In the genomic region with DNA sequence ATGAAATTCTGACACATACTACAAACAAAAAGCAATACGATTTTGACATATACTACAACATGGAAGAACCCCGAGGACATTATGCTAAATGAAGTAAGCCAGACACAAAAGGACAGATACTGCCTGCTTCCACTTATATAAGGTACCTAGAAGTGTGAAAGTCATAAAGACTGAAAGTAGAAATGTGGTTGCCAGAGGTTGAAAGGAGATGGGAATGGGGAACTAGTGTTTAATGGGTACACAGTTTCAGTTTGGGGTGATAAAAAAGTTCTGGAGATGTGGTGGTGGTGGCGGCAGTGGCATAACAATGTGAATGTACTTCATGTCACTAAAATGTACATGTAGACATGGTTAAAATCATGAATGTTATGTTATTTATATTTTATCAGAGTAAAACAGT, we compare ENCODE assay signal across 18 cellular contexts. TPM values are rescaled to one million over a fixed set of nuclear protein-coding genes. Genes with fewer than 3 reads are reported as not detected.
DNase-seq lines count a peak whose midpoint lies in the region; ATAC-seq lines count a peak whose summit lies in the region.
"Had no signal": no experiment of that assay in that cellular context is flagged by ENCODE, and none has a peak within 500 bp of the region (broad histone marks: within the 10 kb centered on the region; RNA-seq: fewer than 3 reads in every experiment).

No MANE protein-coding gene starts in this region.

- H3K9me3 Mint-ChIP-seq in activated T-helper 1 cell treated with anti-CD3 and anti-CD28 coated beads, Interleukin-12 subunit alpha, Interleukin-12 subunit beta, Interleukin-2, Interleukin-4 antibody, amounts not matched to agents 30 ng/mL and 10 ng/mL and 1 ng/mL, durations not matched to agents 14 hours and 24 hours and 36 hours, result peaks cover 12% of the 10 kb centered on the region

- H3K4me1 Mint-ChIP-seq in activated T-helper 1 cell treated with anti-CD3 and anti-CD28 coated beads, Interleukin-12 subunit alpha, Interleukin-12 subunit beta, Interleukin-2, Interleukin-4 antibody, amounts not matched to agents 30 ng/mL and 10 ng/mL and 1 ng/mL, durations not matched to agents 14 hours and 24 hours and 36 hours (ENCODE audit: low read depth), result peaks cover 26% of the 10 kb centered on the region

- intact Hi-C loops in activated T-helper 1 cell treated with anti-CD3 and anti-CD28 coated beads, Interleukin-12 subunit alpha, Interleukin-12 subunit beta, Interleukin-2, Interleukin-4 antibody, amounts not matched to agents 30 ng/mL and 10 ng/mL and 1 ng/mL, durations not matched to agents 14 hours and 24 hours and 36 hours (cut with micrococcal nuclease), result loop anchor here (1.0 kb wide), 2 partner anchors 12 to 18 kb away; a partner anchor contains a TSS

- ATAC-seq in GM18519 (IDR thresholded peaks at IDR 0.05; ENCODE audit: low FRiP score, unreplicated experiment) (peak; percentile 71), GM19463 (IDR thresholded peaks at IDR 0.05; ENCODE audit: unreplicated experiment) (peak; percentile 69), HG03025 (IDR thresholded peaks at IDR 0.05; ENCODE audit: low FRiP score, unreplicated experiment) (peak; percentile 69), GM18858 (IDR thresholded peaks at IDR 0.05; ENCODE audit: unreplicated experiment) (no peak)
- ATAC-seq: foreskin keratinocyte, right cardiac atrium had no signal

- no peak overlapping the region for H3K4me3 Mint-ChIP-seq in activated T-helper 1 cell treated with anti-CD3 and anti-CD28 coated beads, Interleukin-12 subunit alpha, Interleukin-12 subunit beta, Interleukin-2, Interleukin-4 antibody, amounts not matched to agents 30 ng/mL and 10 ng/mL and 1 ng/mL, durations not matched to agents 14 hours and 24 hours and 36 hours

- no peaks in the 10 kb centered on the region for H3K27me3 Mint-ChIP-seq in activated T-helper 1 cell treated with anti-CD3 and anti-CD28 coated beads, Interleukin-12 subunit alpha, Interleukin-12 subunit beta, Interleukin-2, Interleukin-4 antibody, amounts not matched to agents 30 ng/mL and 10 ng/mL and 1 ng/mL, durations not matched to agents 14 hours and 24 hours and 36 hours (ENCODE audit: insufficient read depth)

- DNase-seq in activated T-helper 1 cell treated with anti-CD3 and anti-CD28 coated beads, Interleukin-12 subunit alpha, Interleukin-12 subunit beta, Interleukin-2, Interleukin-4 antibody, amounts not matched to agents 30 ng/mL and 10 ng/mL and 1 ng/mL, durations not matched to agents 14 hours and 24 hours and 36 hours (ENCODE audit: low spot score), result no peak
- DNase-seq in activated CD8-positive, alpha-beta memory T cell treated with anti-CD3 and anti-CD28 coated beads for 24 hours, result no peak
- DNase-seq in NCI-H146 treated with DMSO at 0.1 percent for 48 hours (lab: John Stamatoyannopoulos, UW; ENCODE audit: unreplicated experiment), result no peak
- DNase-seq: activated CD4-positive, alpha-beta T cell treated with anti-CD3 and anti-CD28 coated beads for 1 hour; activated CD8-positive, alpha-beta memory T cell treated with anti-CD3 and anti-CD28 coated beads, Interleukin-2, amount 50 U/mL, for 4 hours; amygdala; DMS79; dorsolateral prefrontal cortex; foreskin keratinocyte; KG1; NCI-H1092 treated with DMSO at 0.1 percent for 48 hours; NCI-H2081 treated with DMSO at 0.1 percent for 48 hours; NCI-H510A; right cardiac atrium had no signal

- peak overlapping the region; percentile 0 for H3K27ac Mint-ChIP-seq in activated T-helper 1 cell treated with anti-CD3 and anti-CD28 coated beads, Interleukin-12 subunit alpha, Interleukin-12 subunit beta, Interleukin-2, Interleukin-4 antibody, amounts not matched to agents 30 ng/mL and 10 ng/mL and 1 ng/mL, durations not matched to agents 14 hours and 24 hours and 36 hours

- peaks cover 3% of the 10 kb centered on the region for H3K36me3 Mint-ChIP-seq in activated T-helper 1 cell treated with anti-CD3 and anti-CD28 coated beads, Interleukin-12 subunit alpha, Interleukin-12 subunit beta, Interleukin-2, Interleukin-4 antibody, amounts not matched to agents 30 ng/mL and 10 ng/mL and 1 ng/mL, durations not matched to agents 14 hours and 24 hours and 36 hours (ENCODE audit: low read depth)

RNA-seq across cellular contexts. Expression of a gene that starts 12.1 kb away (rescaled TPM):
- 250 and 276 TPM in 2 replicates for total RNA-seq in activated T-helper 1 cell treated with anti-CD3 and anti-CD28 coated beads, Interleukin-12 subunit alpha, Interleukin-12 subunit beta, Interleukin-2, Interleukin-4 antibody, amounts not matched to agents 30 ng/mL and 10 ng/mL and 1 ng/mL, durations not matched to agents 14 hours and 24 hours and 36 hours
